10 cellular contexts compared by ENCODE assay signal in the genomic region with DNA sequence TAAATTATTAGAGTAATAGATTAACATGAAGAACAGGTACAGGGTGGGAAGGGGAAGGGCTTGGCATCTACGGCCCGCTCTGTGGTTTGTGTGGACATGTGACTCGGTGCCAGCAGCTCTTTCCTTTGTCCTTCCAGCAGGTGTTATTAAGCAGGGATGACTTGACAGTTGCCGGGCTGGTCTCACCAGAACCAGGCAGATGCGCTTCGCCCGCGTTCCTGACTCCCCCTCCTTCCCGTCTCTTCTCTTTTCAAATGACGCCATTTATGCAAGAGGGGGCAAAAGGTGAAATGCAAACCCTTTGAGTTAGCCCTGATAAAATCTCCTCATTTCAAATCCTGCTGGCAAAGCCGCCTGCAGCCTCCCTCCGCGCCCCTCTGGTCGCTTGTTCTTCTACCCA. TPM values are rescaled to one million over a fixed set of nuclear protein-coding genes. Genes with fewer than 3 reads are reported as not detected.
DNase-seq lines count a peak whose midpoint lies in the region; ATAC-seq and TF ChIP-seq lines count a peak whose summit lies in the region.
"Had no signal": no experiment of that assay in that cellular context is flagged by ENCODE, and none has a peak within 500 bp of the region (broad histone marks: within the 10 kb centered on the region; RNA-seq: fewer than 3 reads in every experiment).

No MANE protein-coding gene starts in this region.

- ATAC-seq in PC-3 (no peak), GM21825 (IDR thresholded peaks at IDR 0.05; ENCODE audit: unreplicated experiment) (no peak)

- intact Hi-C loops in breast epithelium (cut with DNase I; ENCODE audit: low total_unique reads): no loop called here
- intact Hi-C loops in mammary epithelial cell (cut with micrococcal nuclease): no loop called here
- intact Hi-C loops in PC-3 (cut with micrococcal nuclease): no loop called here

- no TSS peak for BruUV-seq in mammary epithelial cell (replicated peaks; lab: Mats Ljungman, UMichigan)
- no TSS peak for BruUV-seq in PC-3 (replicated peaks; lab: Mats Ljungman, UMichigan)

- H3K4me1 ChIP-seq in breast epithelium (peaks cover 6 to 7% of the 10 kb centered on the region in 2 donors), mammary epithelial cell (ENCODE audit: insufficient read depth, low read length) (peaks cover 23% of the 10 kb centered on the region), PC-3 (ENCODE audit: insufficient read depth, low read length) (peaks cover 18% of the 10 kb centered on the region), thymus (ENCODE audit: control insufficient read depth, insufficient read depth, low read length) (peaks cover 23% of the 10 kb centered on the region), SK-N-SH (ENCODE audit: control insufficient read depth in 1 of 2, insufficient read depth in 2 of 2, low read depth in 1 of 2, low read length in 1 of 2) (no peaks in the 10 kb centered on the region; a peak in 1 of 4 replicates)
- H3K4me1 ChIP-seq: colonic mucosa had no signal

- WGBS in mammary epithelial cell (ENCODE audit: low coverage, missing lambda C conversion rate): 55% methylated on average over 14 of the region's 14 CpGs
- 19% methylated on average over 14 of the region's 14 CpGs for WGBS in thymus
- WGBS in SK-N-SH (ENCODE audit: low lambda C conversion rate): 85% methylated on average over 14 of the region's 14 CpGs

- no peaks in the 10 kb centered on the region for H3K36me3 ChIP-seq in breast epithelium
- no peaks in the 10 kb centered on the region for H3K36me3 ChIP-seq in mammary epithelial cell (ENCODE audit: insufficient read depth, low read length)
- H3K36me3 ChIP-seq in PC-3 (ENCODE audit: low read depth, low read length): no peaks in the 10 kb centered on the region
- no peaks in the 10 kb centered on the region for H3K36me3 ChIP-seq in thymus (ENCODE audit: control insufficient read depth, insufficient read depth)
- no peaks in the 10 kb centered on the region for H3K36me3 ChIP-seq in SK-N-SH (replicated peaks in 1 of 2; ENCODE audit: control insufficient read depth in 1 of 2, insufficient read depth in 2 of 2, low read length in 1 of 2)
- H3K36me3 ChIP-seq: colonic mucosa had no signal

- TF ChIP-seq RAD21 in SK-N-SH (IDR thresholded peaks at IDR 0.05; ENCODE audit: low read length): no peak

- no peak overlapping the region for H3K9ac ChIP-seq in mammary epithelial cell (ENCODE audit: insufficient read depth, low read length)
- no peak overlapping the region for H3K9ac ChIP-seq in PC-3 (ENCODE audit: low read length)
- no peak overlapping the region for H3K9ac ChIP-seq in SK-N-SH

- dilution Hi-C loops in mammary epithelial cell (cut with HindIII; ENCODE audit: low sequenced_read_pairs): no loop called here

- H3K4me2 ChIP-seq in mammary epithelial cell (ENCODE audit: insufficient read depth, low read depth, low read length) (no peak overlapping the region), PC-3 (ENCODE audit: low read length) (peak overlapping the region; percentile 8), SK-N-SH (no peak overlapping the region)

- H3K9me2 ChIP-seq in PC-3 (replicated peaks; ENCODE audit: low read length) (no peaks in the 10 kb centered on the region), SK-N-SH (no peaks in the 10 kb centered on the region)

- H3K9me3 ChIP-seq in breast epithelium (no peaks in the 10 kb centered on the region), mammary epithelial cell (replicated peaks; ENCODE audit: insufficient read depth, low read length) (no peaks in the 10 kb centered on the region), PC-3 (ENCODE audit: low read length) (no peaks in the 10 kb centered on the region), thymus (ENCODE audit: control insufficient read depth) (no peaks in the 10 kb centered on the region), SK-N-SH (no peaks in the 10 kb centered on the region)
- H3K9me3 ChIP-seq: colonic mucosa had no signal

- H3K27me3 ChIP-seq in breast epithelium: no peaks in the 10 kb centered on the region
- H3K27me3 ChIP-seq in mammary epithelial cell (ENCODE audit: insufficient read depth, low read length): no peaks in the 10 kb centered on the region
- no peaks in the 10 kb centered on the region for H3K27me3 ChIP-seq in PC-3 (ENCODE audit: low read length)
- no peaks in the 10 kb centered on the region for H3K27me3 ChIP-seq in thymus (ENCODE audit: control insufficient read depth, insufficient read depth)
- H3K27me3 ChIP-seq in SK-N-SH (ENCODE audit: insufficient read depth): no peaks in the 10 kb centered on the region
- H3K27me3 ChIP-seq: colonic mucosa had no signal

- TF ChIP-seq POLR2A in breast epithelium (IDR thresholded peaks at IDR 0.05): no peak

- TF ChIP-seq CTCF in breast epithelium (IDR thresholded peaks at IDR 0.05): no peak
- TF ChIP-seq CTCF in mammary epithelial cell (conservative IDR thresholded peaks at IDR 0.05 in 1 of 2, IDR thresholded peaks at IDR 0.05 in 1 of 2; ENCODE audit: extremely low read depth in 1 of 2, insufficient read depth in 1 of 2, low read depth in 1 of 2, low read length in 2 of 2): no peak
- no peak for TF ChIP-seq CTCF in PC-3 (conservative IDR thresholded peaks at IDR 0.05; ENCODE audit: low read depth, low read length)
- no peak for TF ChIP-seq CTCF in SK-N-SH (IDR thresholded peaks at IDR 0.05)

- no peak for TF ChIP-seq EP300 in SK-N-SH (IDR thresholded peaks at IDR 0.05; ENCODE audit: borderline replicate concordance in 1 of 2, low read depth in 1 of 2, low read length in 1 of 2)

- CTCF ChIA-PET in mammary epithelial cell (lab: Charles Lee; ENCODE audit: low non-redundant PET): no interaction called here
- CTCF ChIA-PET in PC-3 (lab: Charles Lee): interaction anchor here (0.6 kb wide), 1 partner anchor 38 kb away, joined by 4 read pairs; no protein-coding TSS in a partner anchor
- CTCF ChIA-PET in SK-N-SH (lab: Yijun Ruan, JAX): interaction anchor here (0.9 to 1.6 kb wide), 2 partner anchors 12 to 120 kb away, joined by 3 to 4 read pairs; no protein-coding TSS in a partner anchor

- H3F3A ChIP-seq in PC-3 (ENCODE audit: low read length, unreplicated experiment): no peaks in the 10 kb centered on the region
- no peaks in the 10 kb centered on the region for H3F3A ChIP-seq in SK-N-SH (replicated peaks; ENCODE audit: insufficient read depth)

- POLR2A ChIA-PET in PC-3 (lab: Charles Lee; ENCODE audit: unreplicated experiment): no interaction called here
- POLR2A ChIA-PET in SK-N-SH (lab: Yijun Ruan, JAX): no interaction called here

- peak; percentile 76 to 83 for DNase-seq in breast epithelium (ENCODE audit: low spot score in 2 of 2)
- DNase-seq in mammary epithelial cell: no peak
- DNase-seq in PC-3: peak; percentile 42
- DNase-seq in cerebellum (ENCODE audit: low spot score): peak; percentile 69
- DNase-seq in RKO (ENCODE audit: low spot score): no peak
- DNase-seq in SK-N-SH: no peak
- DNase-seq: activated B cell treated with CpG ODN at 0.5 μM for 24 hours, colonic mucosa had no signal

- in situ Hi-C loops in mammary epithelial cell (cut with MboI; ENCODE audit: low sequenced_read_pairs in 2 of 2): no loop called here

- H3K79me2 ChIP-seq in mammary epithelial cell (ENCODE audit: insufficient read depth, low read length): no peaks in the 10 kb centered on the region
- no peaks in the 10 kb centered on the region for H3K79me2 ChIP-seq in PC-3 (ENCODE audit: low read length)
- no peaks in the 10 kb centered on the region for H3K79me2 ChIP-seq in SK-N-SH (ENCODE audit: insufficient read depth)

- H3K27ac ChIP-seq in breast epithelium: peak overlapping the region; percentile 67 to 70
- no peak overlapping the region for H3K27ac ChIP-seq in mammary epithelial cell (ENCODE audit: insufficient read depth, low read depth, low read length)
- no peak overlapping the region for H3K27ac ChIP-seq in PC-3 (ENCODE audit: low read length)
- H3K27ac ChIP-seq in thymus (ENCODE audit: low read depth): peak overlapping the region; percentile 82
- no peak overlapping the region for H3K27ac ChIP-seq in SK-N-SH (ENCODE audit: low read depth in 2 of 2, low read length in 1 of 2)
- H3K27ac ChIP-seq: colonic mucosa had no signal

- H2AFZ ChIP-seq in mammary epithelial cell (ENCODE audit: low read depth, low read length): no peak overlapping the region
- no peak overlapping the region for H2AFZ ChIP-seq in PC-3 (ENCODE audit: low read length)
- no peak overlapping the region for H2AFZ ChIP-seq in SK-N-SH (ENCODE audit: low read depth)

- H4K20me1 ChIP-seq in mammary epithelial cell (ENCODE audit: insufficient read depth, low read length) (no peaks in the 10 kb centered on the region), PC-3 (ENCODE audit: low read length) (no peaks in the 10 kb centered on the region), SK-N-SH (ENCODE audit: insufficient read depth) (no peaks in the 10 kb centered on the region)

- H3K4me3 ChIP-seq in breast epithelium (peak overlapping the region in 2 of 3 donors; percentile 13 to 37), mammary epithelial cell (replicated peaks in 1 of 3; ENCODE audit: insufficient read depth in 1 of 3, low read depth in 2 of 3, low read length in 3 of 3) (no peak overlapping the region), PC-3 (ENCODE audit: low read length) (no peak overlapping the region), thymus (ENCODE audit: low read length) (peak overlapping the region; percentile 10), SK-N-SH (ENCODE audit: low read depth in 2 of 2, low read length in 1 of 2) (no peak overlapping the region)
- H3K4me3 ChIP-seq: colonic mucosa had no signal

TF ChIP-seq in SK-N-SH, 30 proteins besides CTCF, POLR2A, EP300 and RAD21 (continues in another document):
- TF ChIP-seq TCF12 (IDR thresholded peaks at IDR 0.05) (no peak), FOXM1 (IDR thresholded peaks at IDR 0.05; ENCODE audit: low read depth) (no peak), GABPA (IDR thresholded peaks at IDR 0.05; ENCODE audit: low read depth) (no peak), TAF1 (IDR thresholded peaks at IDR 0.05; ENCODE audit: borderline replicate concordance, low read depth, low read length) (no peak), NRF1 (IDR thresholded peaks at IDR 0.05; ENCODE audit: low read depth, low read length) (no peak)
- TF ChIP-seq, protein P1, sequence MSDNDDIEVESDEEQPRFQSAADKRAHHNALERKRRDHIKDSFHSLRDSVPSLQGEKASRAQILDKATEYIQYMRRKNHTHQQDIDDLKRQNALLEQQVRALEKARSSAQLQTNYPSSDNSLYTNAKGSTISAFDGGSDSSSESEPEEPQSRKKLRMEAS (IDR thresholded peaks at IDR 0.05; ENCODE audit: low read depth): no peak

RNA-seq across cellular contexts. Expression of a gene that starts 38.9 kb away (rescaled TPM):
- 10 to 100 TPM; 28.6 to 41.1 (median 34.4) TPM for total RNA-seq in breast epithelium
- 1 to 10 TPM; 2.0 to 4.3 TPM for total RNA-seq in mammary epithelial cell
- 0.79 TPM for polyA plus RNA-seq in mammary epithelial cell
- 2.3 TPM for polyA minus RNA-seq in mammary epithelial cell
- total RNA-seq in PC-3 (2014; rRNA removed): 1.7 and 6.1 TPM in 2 replicates
- 69.4 TPM for total RNA-seq in cerebellum
- polyA plus RNA-seq in thymus: 24.4 TPM
- 0.05 and 0.07 TPM in 2 replicates for polyA plus RNA-seq in SK-N-SH (2012; rRNA removed)
- 0.09 and 0.33 TPM in 2 replicates for polyA plus RNA-seq in SK-N-SH (2012; cell fraction: cytosol; rRNA removed)
- 0.13 and 0.37 TPM in 2 replicates for polyA plus RNA-seq in SK-N-SH (2012; cell fraction: nucleus; rRNA removed)

Comparison
In these comparisons a context has a peak if more than half of its experiments do, and no peak if none do; other contexts are left out.
1. DNase-seq: peak in breast epithelium (2 of 2), PC-3 (single experiment) and cerebellum (single experiment); none in mammary epithelial cell (single experiment), RKO (single experiment) and SK-N-SH (single experiment).
2. H3K27ac ChIP-seq: peak in breast epithelium (2 of 2) and thymus (single experiment); none in mammary epithelial cell (single experiment), PC-3 (single experiment) and SK-N-SH (0 of 2).
3. H3K4me3 ChIP-seq: peak in breast epithelium (2 of 3) and thymus (single experiment); none in mammary epithelial cell (0 of 3), PC-3 (single experiment) and SK-N-SH (0 of 2).